ENCODE assay signal across 9 cellular contexts in the genomic region with DNA sequence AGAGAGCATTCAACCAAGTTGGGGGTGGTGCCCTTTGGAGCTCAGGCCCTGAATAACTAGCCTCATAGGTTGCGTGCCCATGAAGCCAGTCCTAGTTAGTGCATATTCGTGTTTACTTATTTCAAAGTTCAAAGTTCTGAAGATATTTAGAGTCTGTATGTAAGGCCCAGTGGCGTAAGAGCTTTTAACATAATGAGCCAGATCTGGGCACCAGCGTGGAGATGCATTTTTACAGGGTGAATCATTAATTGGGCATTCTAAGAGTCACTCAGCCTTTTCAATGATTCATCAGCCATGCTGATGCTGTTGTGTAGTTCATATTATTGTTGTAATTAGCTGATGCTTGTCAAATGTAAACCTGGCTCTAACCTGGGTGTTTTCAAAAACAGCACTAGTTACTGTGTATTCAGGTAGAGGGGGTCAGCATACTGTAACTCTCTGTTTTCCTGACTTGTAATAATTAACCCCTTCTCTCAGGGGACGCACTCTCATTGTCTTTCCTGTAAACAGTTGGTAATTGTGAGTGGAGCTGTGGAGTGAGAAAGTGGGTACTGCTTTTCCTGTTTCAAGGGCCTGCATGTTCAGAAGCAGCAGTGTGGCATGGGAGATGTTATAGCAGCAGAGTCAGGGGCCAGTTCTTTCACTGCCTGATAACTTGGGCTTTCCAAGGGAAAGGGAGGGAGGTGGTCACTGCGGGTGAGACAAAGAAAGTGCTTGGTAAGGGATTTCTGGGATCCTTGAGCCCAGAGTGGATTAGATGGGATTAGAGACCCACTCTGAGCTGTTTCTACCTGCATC.
DNase-seq lines count a peak whose midpoint lies in the region; ATAC-seq and TF ChIP-seq lines count a peak whose summit lies in the region.
"Had no signal": no experiment of that assay in that cellular context is flagged by ENCODE, and none has a peak within 500 bp of the region (broad histone marks: within the 10 kb centered on the region; RNA-seq: fewer than 3 reads in every experiment).

No MANE protein-coding gene starts in this region.

- DNase-seq in NCI-H1092 treated with DMSO at 0.1 percent for 48 hours (lab: John Stamatoyannopoulos, UW), result peak; percentile 45
- DNase-seq in NCI-H1092 (lab: John Stamatoyannopoulos, UW), result no peak
- DNase-seq in RPMI7951 (ENCODE audit: low read depth), result peak; percentile 97
- peak; percentile 91 to 94 for DNase-seq in foreskin fibroblast
- no peak for DNase-seq in thoracic aorta (ENCODE audit: low spot score)
- no peak for DNase-seq in D341Med (ENCODE audit: low spot score)
- no peak for DNase-seq in activated naive CD4-positive, alpha-beta T cell (lab: John Stamatoyannopoulos, UW)

- H3K36me3 ChIP-seq in thoracic aorta, result no peaks in the 10 kb centered on the region
- H3K36me3 ChIP-seq: BLaER1 treated with 17β-estradiol and CSF1 and Interleukin-3, amounts not matched to agents 10 nM and 100 nM had no signal

- H3K4me1 ChIP-seq in thoracic aorta (ENCODE audit: control insufficient read depth in 1 of 2, low read depth in 2 of 2), result peaks cover 10 to 21% of the 10 kb centered on the region in 2 donors

- H3K27ac ChIP-seq in thoracic aorta, result peak overlapping the region; percentile 64 to 79
- H3K27ac ChIP-seq: BLaER1 treated with 17β-estradiol and CSF1 and Interleukin-3, amounts not matched to agents 10 nM and 100 nM had no signal

- TF ChIP-seq CTCF in foreskin fibroblast (IDR thresholded peaks at IDR 0.05; ENCODE audit: low read depth, low read length), result no peak
- TF ChIP-seq CTCF in thoracic aorta (IDR thresholded peaks at IDR 0.05), result no peak

- H3K4me3 ChIP-seq in foreskin fibroblast (ENCODE audit: low read depth in 1 of 2, low read length in 2 of 2), result no peak overlapping the region
- no peak overlapping the region for H3K4me3 ChIP-seq in thoracic aorta
- H3K4me3 ChIP-seq: BLaER1 treated with 17β-estradiol and CSF1 and Interleukin-3, amounts not matched to agents 10 nM and 100 nM had no signal

- peak; percentile 95 for ATAC-seq in thoracic aorta (ENCODE audit: insufficient number of reproducible peaks, low FRiP score, low read depth)
- no peak for ATAC-seq in activated CD4-positive, CD25-positive, alpha-beta regulatory T cell treated with anti-CD3 and anti-CD28 coated beads, Interleukin-2, amount 50 U/mL, for 24 hours

- no peaks in the 10 kb centered on the region for H3K9me3 ChIP-seq in thoracic aorta

- H3K27me3 ChIP-seq in thoracic aorta (replicated peaks; ENCODE audit: insufficient read depth), result no peaks in the 10 kb centered on the region
- H3K27me3 ChIP-seq: BLaER1 treated with 17β-estradiol and CSF1 and Interleukin-3, amounts not matched to agents 10 nM and 100 nM had no signal

Comparison
In these comparisons a context has a peak if more than half of its experiments do, and no peak if none do; other contexts are left out.
1. DNase-seq: peak in NCI-H1092 treated with DMSO at 0.1 percent for 48 hours (single experiment), RPMI7951 (single experiment) and foreskin fibroblast (2 of 2); none in NCI-H1092 (single experiment), thoracic aorta (single experiment), D341Med (single experiment) and activated naive CD4-positive, alpha-beta T cell (0 of 4).